Comparison of ENCODE assay signal across 8 cellular contexts in genomic region chr5:134555889-134556311, GRCh38. TPM values are rescaled to one million over a fixed set of nuclear protein-coding genes. Genes with fewer than 3 reads are reported as not detected.
A peak's percentile ranks its signal among the peaks of the same experiment; 100 is the strongest.
DNase-seq lines count a peak whose midpoint lies in the region; ATAC-seq and TF ChIP-seq lines count a peak whose summit lies in the region.

No MANE protein-coding gene starts in this region.

- peak; percentile 46 for ATAC-seq in HG03097 (IDR thresholded peaks at IDR 0.05; ENCODE audit: low FRiP score, unreplicated experiment)
- peak in 2 of 8 donors; percentile 3 to 7 for ATAC-seq in heart right ventricle
- ATAC-seq in HG02970 (IDR thresholded peaks at IDR 0.05; ENCODE audit: low FRiP score, unreplicated experiment) = no peak

- H3K9me3 ChIP-seq in DOHH2 (ENCODE audit: control insufficient read depth, insufficient read depth, low read length) (no peaks in the 10 kb centered on the region), SU-DHL-6 (ENCODE audit: insufficient read depth, low read length) (no peaks in the 10 kb centered on the region), heart right ventricle (no peaks in the 10 kb centered on the region)

- peak overlapping the region; percentile 80 for H3K4me3 Mint-ChIP-seq in activated naive CD4-positive, alpha-beta T cell treated with anti-CD3 and anti-CD28 coated beads for 36 hours

- no peaks in the 10 kb centered on the region for H3F3A ChIP-seq in DOHH2 (ENCODE audit: control insufficient read depth, insufficient read depth)
- peaks cover 9% of the 10 kb centered on the region; the same call in 1 of the 2 replicates for H3F3A ChIP-seq in SU-DHL-6 (ENCODE audit: insufficient read depth)

- no peaks in the 10 kb centered on the region for H3K27me3 ChIP-seq in DOHH2 (ENCODE audit: control insufficient read depth, low read length)
- H3K27me3 ChIP-seq in SU-DHL-6 (ENCODE audit: low read length) = no peaks in the 10 kb centered on the region
- H3K27me3 ChIP-seq in heart right ventricle = no peaks in the 10 kb centered on the region

- no peaks in the 10 kb centered on the region for H3K9me3 Mint-ChIP-seq in activated naive CD4-positive, alpha-beta T cell treated with anti-CD3 and anti-CD28 coated beads for 36 hours

- H3K4me3 ChIP-seq in DOHH2 (ENCODE audit: low read length) (no peak overlapping the region), SU-DHL-6 (ENCODE audit: insufficient read depth, low read length, poor library complexity, severe bottlenecking) (no peak overlapping the region), heart right ventricle (no peak overlapping the region)

- H3K36me3 Mint-ChIP-seq in activated naive CD4-positive, alpha-beta T cell treated with anti-CD3 and anti-CD28 coated beads for 36 hours (ENCODE audit: low read depth) = peaks cover 33% of the 10 kb centered on the region

- H3K9me2 ChIP-seq in DOHH2 (replicated peaks; ENCODE audit: control insufficient read depth, low read length) = no peaks in the 10 kb centered on the region
- H3K9me2 ChIP-seq in SU-DHL-6 (replicated peaks; ENCODE audit: insufficient read depth, low read length) = no peaks in the 10 kb centered on the region

- H3K4me1 Mint-ChIP-seq in activated naive CD4-positive, alpha-beta T cell treated with anti-CD3 and anti-CD28 coated beads for 36 hours (ENCODE audit: low read depth) = peaks cover 38% of the 10 kb centered on the region

- H3K4me2 ChIP-seq in DOHH2 (ENCODE audit: low read length) (peak overlapping the region; percentile 44), SU-DHL-6 (ENCODE audit: low read depth, low read length, poor library complexity, severe bottlenecking) (peak overlapping the region; percentile 35)

- H3K4me1 ChIP-seq in DOHH2 (ENCODE audit: control insufficient read depth, low read length) (peaks cover 43% of the 10 kb centered on the region), heart right ventricle (peaks cover 29 to 67% (median 60%) of the 10 kb centered on the region in 9 donors)

- H3K36me3 ChIP-seq in DOHH2 (ENCODE audit: control insufficient read depth, low read length) = peaks cover 63% of the 10 kb centered on the region
- peaks cover 4% of the 10 kb centered on the region; the same call in 1 of the 2 replicates for H3K36me3 ChIP-seq in SU-DHL-6 (ENCODE audit: low read length)
- H3K36me3 ChIP-seq in heart right ventricle = peaks cover 0 to 59% (median 16%) of the 10 kb centered on the region in 9 donors

- H3K27ac Mint-ChIP-seq in activated naive CD4-positive, alpha-beta T cell treated with anti-CD3 and anti-CD28 coated beads for 36 hours = peak overlapping the region; percentile 100

- DNase-seq in activated naive CD4-positive, alpha-beta T cell treated with anti-CD3 and anti-CD28 coated beads for 36 hours = peak; percentile 98
- no peak for DNase-seq in heart right ventricle
- DNase-seq in stimulated activated CD4-positive, alpha-beta T cell treated with anti-CD3 and anti-CD28 coated beads, Interleukin-12 subunit alpha, Interleukin-12 subunit beta, amount 100 ng/mL, for 4 hours = peak; percentile 74
- no peak for DNase-seq in NK-92 treated with Interleukin-12 subunit alpha and Interleukin-12 subunit beta, amount 100 ng/mL, for 24 hours (lab: John Stamatoyannopoulos, UW)

- H2AFZ ChIP-seq in SU-DHL-6 (ENCODE audit: low read depth, low read length, severe bottlenecking) = no peak overlapping the region

- H3K27ac ChIP-seq in DOHH2 (ENCODE audit: low read depth, low read length) (peak overlapping the region; percentile 37), SU-DHL-6 (ENCODE audit: low read depth, low read length) (peak overlapping the region; percentile 83), heart right ventricle (peak overlapping the region in 9 of 10 donors; percentile 69 to 95 (median 83))

- H3K79me2 ChIP-seq in DOHH2 (ENCODE audit: control insufficient read depth, low read length) (no peaks in the 10 kb centered on the region; the same call in 1 of the 2 replicates), SU-DHL-6 (ENCODE audit: insufficient read depth, low read length) (no peaks in the 10 kb centered on the region)

- TF ChIP-seq CTCF in DOHH2 (IDR thresholded peaks at IDR 0.05; ENCODE audit: low read depth, low read length, poor library complexity, severe bottlenecking) (no peak), SU-DHL-6 (IDR thresholded peaks at IDR 0.05; ENCODE audit: insufficient read depth, low read length, poor library complexity, severe bottlenecking) (no peak), heart right ventricle (IDR thresholded peaks at IDR 0.05) (no peak)

- WGBS in heart right ventricle, 2 donors = 53 to 57% methylated on average over 11 of the region's 11 CpGs

- no peaks in the 10 kb centered on the region for H3K27me3 Mint-ChIP-seq in activated naive CD4-positive, alpha-beta T cell treated with anti-CD3 and anti-CD28 coated beads for 36 hours (ENCODE audit: low read depth)

- H4K20me1 ChIP-seq in DOHH2 (ENCODE audit: control insufficient read depth, insufficient read depth, low read depth, low read length) (no peaks in the 10 kb centered on the region), SU-DHL-6 (ENCODE audit: low read depth, low read length) (no peaks in the 10 kb centered on the region)

- intact Hi-C loops in activated naive CD4-positive, alpha-beta T cell treated with anti-CD3 and anti-CD28 coated beads for 36 hours (cut with micrococcal nuclease) = loop anchor here (1.0 to 5.0 kb wide), 13 partner anchors 11 to 330 kb away; partner anchors contain the start of genes C5orf24, CAMLG, CDKL3 and PPP2CA
- intact Hi-C loops in heart right ventricle (cut with DNase I) = no loop called here

- CTCF ChIA-PET in activated naive CD4-positive, alpha-beta T cell treated with anti-CD3 and anti-CD28 coated beads for 36 hours (lab: Charles Lee) = interaction anchor here (0.8 to 3.3 kb wide), 7 partner anchors 11 to 252 kb away, joined by 3 to 22 read pairs (median 5); no protein-coding TSS in a partner anchor

- peak overlapping the region; percentile 29; the same call in 1 of the 2 replicates for H3K9ac ChIP-seq in SU-DHL-6 (ENCODE audit: low read length)

RNA-seq across cellular contexts. Expression of gene JADE2, which starts 30.4 kb away (rescaled TPM):
- total RNA-seq in activated naive CD4-positive, alpha-beta T cell treated with anti-CD3 and anti-CD28 coated beads for 36 hours = 10 to 100 TPM; 78.4 to 86.6 TPM
- total RNA-seq in heart right ventricle = 10 to 100 TPM; 17.9 to 38.5 (median 25.2) TPM
- polyA plus RNA-seq in heart right ventricle = 1 to 10 TPM; 5.4 to 7.9 TPM

Comparison
In these comparisons a context has a peak if more than half of its experiments do, and no peak if none do; other contexts are left out.
1. DNase-seq: peak in activated naive CD4-positive, alpha-beta T cell treated with anti-CD3 and anti-CD28 coated beads for 36 hours (single experiment) and stimulated activated CD4-positive, alpha-beta T cell treated with anti-CD3 and anti-CD28 coated beads, Interleukin-12 subunit alpha, Interleukin-12 subunit beta, amount 100 ng/mL, for 4 hours (single experiment); none in heart right ventricle (0 of 2) and NK-92 treated with Interleukin-12 subunit alpha and Interleukin-12 subunit beta, amount 100 ng/mL, for 24 hours (single experiment).
2. Peak in every context shown above with its lines, with median percentiles within 50 percentile points of each other: H3K27ac ChIP-seq.